7 cellular contexts compared by ENCODE assay signal in the genomic region with DNA sequence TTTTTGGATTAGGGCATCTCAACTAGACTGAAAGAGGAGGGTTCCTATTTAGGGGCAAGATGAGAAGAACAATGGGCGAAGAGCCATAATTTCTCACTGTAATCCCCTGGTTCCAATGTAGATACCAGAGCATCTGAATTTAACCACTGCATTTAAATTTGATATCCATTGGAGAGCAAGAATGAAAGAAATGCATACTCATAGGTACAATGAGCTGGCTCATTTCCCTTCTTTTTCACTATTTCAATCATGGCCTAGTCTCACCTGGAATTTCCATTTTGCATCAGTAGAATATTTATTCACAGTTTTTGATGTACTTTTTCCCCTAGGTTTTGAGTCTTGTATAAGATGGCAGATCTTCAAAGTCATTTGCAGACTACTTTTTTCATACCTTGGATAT. TPM values are rescaled to one million over a fixed set of nuclear protein-coding genes. Genes with fewer than 3 reads are reported as not detected.
"Had no signal": no experiment of that assay in that cellular context is flagged by ENCODE, and none has a peak within 500 bp of the region (broad histone marks: within the 10 kb centered on the region; RNA-seq: fewer than 3 reads in every experiment).

No MANE protein-coding gene starts in this region.

- H2AFZ ChIP-seq: GM23248 had no signal

- H3K27ac ChIP-seq: GM23248 had no signal

- H3K9me3 ChIP-seq: HAP-1 had no signal

- H3K4me3 Mint-ChIP-seq: HFFc6 had no signal

- H3K9me3 Mint-ChIP-seq: HFFc6 had no signal

- H3K9ac ChIP-seq: GM23248 had no signal

- DNase-seq: GM23248, GOT3, HFFc6, IMR-90 had no signal

- H3K4me1 ChIP-seq: HAP-1 had no signal

- H3K27ac Mint-ChIP-seq: HFFc6 had no signal

- H3K36me3 ChIP-seq: HAP-1 had no signal

- H3K4me3 ChIP-seq: GM23248, HAP-1 had no signal

- ATAC-seq: HCT116 had no signal

RNA-seq across cellular contexts. Expression of a gene that starts 13.8 kb away (rescaled TPM):
- total RNA-seq: HT-29 had no signal
